ENCODE assay signal across 8 cellular contexts in genomic region chrX:1392376-1393130, GRCh38. TPM values are rescaled to one million over a fixed set of nuclear protein-coding genes. Genes with fewer than 3 reads are reported as not detected.
DNase-seq lines count a peak whose midpoint lies in the region; TF ChIP-seq lines count a peak whose summit lies in the region.

No MANE protein-coding gene starts in this region.

- peak overlapping the region; percentile 93 to 98 (median 95) for H3K27ac Mint-ChIP-seq in H9

- H3K79me1 ChIP-seq in H9 (ENCODE audit: insufficient read depth, low read depth, low read length, poor library complexity, severe bottlenecking): peaks cover 21% of the 10 kb centered on the region

- peaks cover 3 to 4% of the 10 kb centered on the region in 2 experiments; a peak in 3 of 5 replicates for H3K9me3 Mint-ChIP-seq in H9

- no peak overlapping the region; the same call in 1 of the 2 replicates for H3K4ac ChIP-seq in H9 (ENCODE audit: low read depth, low read length)

- H3K9me3 ChIP-seq in H9 (ENCODE audit: control insufficient read depth, low read depth, low read length): no peaks in the 10 kb centered on the region

- H3K27ac ChIP-seq in H9 (ENCODE audit: insufficient read length, low read depth, low read length): no peak overlapping the region

- no peak overlapping the region for H2BK20ac ChIP-seq in H9 (ENCODE audit: low read depth, low read length, poor library complexity, severe bottlenecking)

- no peak overlapping the region for H3K56ac ChIP-seq in H9 (ENCODE audit: insufficient read length, low read depth, low read length)

- peak overlapping the region; percentile 95 for H3K18ac ChIP-seq in H9 (ENCODE audit: insufficient read length, low read depth, low read length)

- H4K5ac ChIP-seq in H9 (ENCODE audit: insufficient read length, low read depth, low read length): no peak overlapping the region

- H3K27me3 ChIP-seq in H9 (ENCODE audit: insufficient read depth, low read length): no peaks in the 10 kb centered on the region

- no peak overlapping the region for H3K23ac ChIP-seq in H9 (ENCODE audit: insufficient read length, low read depth, low read length)

- H3K4me2 ChIP-seq in H9 (ENCODE audit: insufficient read depth, insufficient read length, low read length): peak overlapping the region; percentile 91

- peak overlapping the region; percentile 94; the same call in 1 of the 2 replicates for H3K14ac ChIP-seq in H9 (ENCODE audit: insufficient read depth, low read length)

- no peak overlapping the region for H2AK5ac ChIP-seq in H9 (ENCODE audit: insufficient read length, low read length)

- H2BK12ac ChIP-seq in H9 (ENCODE audit: insufficient read length, low read depth, low read length): no peak overlapping the region

- peaks cover 24 to 54% of the 10 kb centered on the region in 2 experiments for H3K4me1 Mint-ChIP-seq in H9

- H3T11ph ChIP-seq in H9 (ENCODE audit: low read length): no peak overlapping the region

- H4K20me1 ChIP-seq in H9 (ENCODE audit: control insufficient read depth, insufficient read depth, insufficient read length): peaks cover 2% of the 10 kb centered on the region

- H2BK120ac ChIP-seq in H9 (ENCODE audit: low read depth, low read length, poor library complexity, severe bottlenecking): peak overlapping the region; percentile 62

- DNase-seq in H9: peak; percentile 74
- peak; percentile 68 for DNase-seq in M059J (ENCODE audit: low read depth)
- peak; percentile 16 for DNase-seq in brain pericyte (ENCODE audit: low read depth, low spot score)
- peak; percentile 55 for DNase-seq in iPS-NIHi11 (ENCODE audit: low spot score)
- DNase-seq in smooth muscle cell of the brain vasculature (ENCODE audit: low read depth, low spot score): peak; percentile 44
- no peak for DNase-seq in SHP77 (lab: John Stamatoyannopoulos, UW)
- no peak for DNase-seq in NOMO-1 (lab: John Stamatoyannopoulos, UW; ENCODE audit: unreplicated experiment in 2 of 2)

- H2BK15ac ChIP-seq in H9 (ENCODE audit: low read depth, low read length): no peak overlapping the region

- peak overlapping the region; percentile 0 for H2BK5ac ChIP-seq in H9 (ENCODE audit: insufficient read length, low read length)

- peaks cover 8% of the 10 kb centered on the region for H3K23me2 ChIP-seq in H9 (ENCODE audit: insufficient read length, low read depth, low read length, poor library complexity, severe bottlenecking)

- H3K4me3 Mint-ChIP-seq in H9: peak overlapping the region; percentile 92 to 95

- no peak overlapping the region for H2AFZ ChIP-seq in H9 (ENCODE audit: low read length)

- no peaks in the 10 kb centered on the region for H3K4me1 ChIP-seq in H9 (ENCODE audit: insufficient read depth, low read length)

- no CpG with 5 or more reads among the region's 78 CpGs for WGBS in H9 (ENCODE audit: extremely low coverage, insufficient read length, low lambda C conversion rate)

- H4K8ac ChIP-seq in H9 (replicated peaks; ENCODE audit: insufficient read length, low read depth, low read length): no peak overlapping the region

- H3K9ac ChIP-seq in H9 (ENCODE audit: extremely low read depth, insufficient read length, low read length): peak overlapping the region; percentile 81

- TF ChIP-seq CTCF in H9 (conservative IDR thresholded peaks at IDR 0.05): no peak

- peak; percentile 64 for TF ChIP-seq POLR2A in GM10847 (IDR thresholded peaks at IDR 0.05; ENCODE audit: extremely low read depth, insufficient read length)

- H3K79me2 ChIP-seq in H9 (ENCODE audit: insufficient read depth, low read length): peaks cover 33% of the 10 kb centered on the region; the same call in 1 of the 2 replicates

- H4K91ac ChIP-seq in H9 (ENCODE audit: insufficient read length, low read depth, low read length): no peak overlapping the region

- peaks cover 53 to 65% (median 61%) of the 10 kb centered on the region in 3 experiments for H3K36me3 Mint-ChIP-seq in H9 (ENCODE audit: insufficient read depth in 1 of 3, low read depth in 3 of 3)

- H3K27me3 Mint-ChIP-seq in H9 (ENCODE audit: low read depth): no peaks in the 10 kb centered on the region; the same call in 1 of the 2 replicates

RNA-seq across cellular contexts. Expression of gene SLC25A6, which starts 0.6 kb away (rescaled TPM):
- total RNA-seq in H9 (2021): 553 and 558 TPM in 2 replicates
- 113 and 125 TPM in 2 replicates for total RNA-seq in M059J (2014; rRNA removed; shearing (Covaris generic))

RNA-seq across cellular contexts. Expression of gene IL3RA, which starts 56.0 kb away (rescaled TPM):
- total RNA-seq in H9 (2021): 0.24 TPM in 1 of 2 replicates, not detected in the other
- total RNA-seq in M059J (2014; rRNA removed; shearing (Covaris generic)): not detected in 2 replicates

Comparison
In these comparisons a context has a peak if more than half of its experiments do, and no peak if none do; other contexts are left out.
1. DNase-seq: peak in H9 (single experiment), M059J (single experiment), brain pericyte (single experiment), iPS-NIHi11 (single experiment) and smooth muscle cell of the brain vasculature (single experiment); none in SHP77 (0 of 2) and NOMO-1 (0 of 2).